1 cellular context compared by ENCODE assay signal in genomic region chrX:134711135-134711941, GRCh38.
TF ChIP-seq lines count a peak whose summit lies in the region.

No MANE protein-coding gene starts in this region.

TF ChIP-seq in IMR-90, 13 proteins besides CTCF, POLR2A, EP300 and RAD21 (continued from another document):
- TF ChIP-seq CEBPB (IDR thresholded peaks at IDR 0.05; ENCODE audit: low read depth, low read length) = no peak
- TF ChIP-seq USF2 (IDR thresholded peaks at IDR 0.05; ENCODE audit: low read depth, low read length) = no peak
- no peak for TF ChIP-seq MAFK (IDR thresholded peaks at IDR 0.05; ENCODE audit: low read depth, low read length)
- TF ChIP-seq RFX5 (IDR thresholded peaks at IDR 0.05; ENCODE audit: low read depth, low read length) = no peak
TF ChIP-seq in IMR-90: peak in this region for 0.
